22 cellular contexts compared by ENCODE assay signal in genomic region chr6:34829137-34829536, GRCh38.
"Had no signal": no experiment of that assay in that cellular context is flagged by ENCODE, and none has a peak within 500 bp of the region (broad histone marks: within the 10 kb centered on the region; RNA-seq: fewer than 3 reads in every experiment).

No MANE protein-coding gene starts in this region.

- H3K4me2 ChIP-seq: smooth muscle cell had no signal

- H3K27ac ChIP-seq: brain microvascular endothelial cell, left ventricle myocardium inferior, pancreas, stomach had no signal

- FAIRE-seq: kidney, pancreas had no signal

- H3K4me3 ChIP-seq: left ventricle myocardium inferior, mucosa of descending colon, pancreas, smooth muscle cell, stomach had no signal

- H3K4me1 ChIP-seq: left ventricle myocardium inferior, pancreas, stomach had no signal

- H3K9me3 ChIP-seq: left ventricle myocardium inferior, mucosa of descending colon, pancreas, stomach had no signal

- H3K36me3 ChIP-seq: brain microvascular endothelial cell had no signal

- DNase-seq: activated CD4-positive, alpha-beta T cell treated with anti-CD3 and anti-CD28 coated beads, Interleukin-2, amount 10 ng/mL, durations not matched to agents 7 days and 5 days; activated CD8-positive, alpha-beta T cell treated with anti-CD3 and anti-CD28 coated beads, Interleukin-2, amount 10 ng/mL, durations not matched to agents 7 days and 5 days; activated effector memory CD4-positive, alpha-beta T cell treated with anti-CD3 and anti-CD28 coated beads, Interleukin-2, amount 50 U/mL, for 16 hours; activated naive CD4-positive, alpha-beta T cell treated with anti-CD3 and anti-CD28 coated beads, Interleukin-2, amount 50 U/mL, for 16 hours; activated T-cell treated with anti-CD3 and anti-CD28 coated beads, Interleukin-2, amount 50 U/mL, for 4 hours; aorta; brain microvascular endothelial cell; cerebellar nuclear complex; effector CD4-positive, alpha-beta T cell; foreskin fibroblast; hypothalamus; kidney; left ventricle myocardium inferior; mucosa of descending colon; naive B cell; pancreas; stimulated activated CD4-positive, alpha-beta T cell treated with anti-CD3 and anti-CD28 coated beads, Interleukin-4, amount 100 ng/mL, for 1 hour; stomach; trophoblast cell had no signal

- ATAC-seq: activated CD4-positive, CD25-positive, alpha-beta regulatory T cell treated with anti-CD3 and anti-CD28 coated beads, Interleukin-2, amount 50 U/mL, for 24 hours; activated CD8-positive, alpha-beta T cell treated with anti-CD3 and anti-CD28 coated beads, Interleukin-2, amount 10 ng/mL, durations not matched to agents 7 days and 5 days; activated T-cell treated with anti-CD3 and anti-CD28 coated beads, Interleukin-2, amount 50 U/mL, for 4 hours; mucosa of descending colon; pancreas; sciatic nerve had no signal

- H3K27me3 ChIP-seq: brain microvascular endothelial cell, pancreas, stomach had no signal
